8 cellular contexts compared by ENCODE assay signal in the genomic region with DNA sequence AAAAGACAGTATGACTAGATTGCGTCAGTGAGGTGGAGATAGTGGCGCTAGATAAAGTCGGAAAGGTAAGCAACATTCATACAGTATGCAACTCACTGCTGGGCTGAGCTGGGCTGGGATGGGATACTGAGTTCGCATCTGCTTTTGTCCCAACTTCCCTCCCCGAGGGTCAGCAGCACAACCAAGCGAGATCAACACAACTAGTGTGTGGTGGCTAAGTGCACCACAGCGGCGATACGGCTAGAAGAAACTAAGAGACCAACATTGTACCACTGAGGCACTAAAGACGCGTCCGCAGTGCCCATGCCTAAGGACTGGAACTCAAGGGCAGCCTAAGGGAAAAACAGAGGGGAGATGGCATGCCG. TPM values are rescaled to one million over a fixed set of nuclear protein-coding genes. Genes with fewer than 3 reads are reported as not detected.
A peak's percentile ranks its signal among the peaks of the same experiment; 100 is the strongest.
DNase-seq lines count a peak whose midpoint lies in the region; FAIRE-seq and TF ChIP-seq lines count a peak whose summit lies in the region.

No MANE protein-coding gene starts in this region.

- no peaks in the 10 kb centered on the region for H4K20me1 ChIP-seq in endothelial cell of umbilical vein (replicated peaks; ENCODE audit: control insufficient read depth, extremely low read depth, insufficient read depth, low read length)

- H3K4me1 Mint-ChIP-seq in CD8-positive, alpha-beta memory T cell, result peaks cover 41 to 57% (median 48%) of the 10 kb centered on the region in 3 donors

- no peaks in the 10 kb centered on the region for H3K27me3 Mint-ChIP-seq in CD8-positive, alpha-beta memory T cell

- no peak for FAIRE-seq in endothelial cell of umbilical vein (lab: Jason Lieb, UNC)

- no peak for TF ChIP-seq POLR2A in endothelial cell of umbilical vein (IDR thresholded peaks at IDR 0.05; ENCODE audit: low read depth, low read length)

- peak overlapping the region; percentile 52 to 96 (median 90) for H3K27ac Mint-ChIP-seq in CD8-positive, alpha-beta memory T cell

- H3K9me3 ChIP-seq in CD8-positive, alpha-beta memory T cell (ENCODE audit: low read length), result no peaks in the 10 kb centered on the region
- H3K9me3 ChIP-seq in NT2/D1 (ENCODE audit: insufficient read depth, low read length) (no peaks in the 10 kb centered on the region), endothelial cell of umbilical vein (replicated peaks; ENCODE audit: control insufficient read depth, insufficient read depth, low read length) (no peaks in the 10 kb centered on the region), neuron (ENCODE audit: low read length) (no peaks in the 10 kb centered on the region)

- no peak for TF ChIP-seq CTCF in endothelial cell of umbilical vein (IDR thresholded peaks at IDR 0.05; ENCODE audit: extremely low read depth in 1 of 2, insufficient read depth in 1 of 2, low read depth in 1 of 2, low read length in 2 of 2)

- H3K4me3 ChIP-seq in CD8-positive, alpha-beta memory T cell (ENCODE audit: low read length), result peak overlapping the region; percentile 78
- H3K4me3 ChIP-seq in NT2/D1 (ENCODE audit: insufficient read length, low read depth), result peak overlapping the region; percentile 91
- peak overlapping the region; percentile 41 to 96 (median 87) for H3K4me3 ChIP-seq in endothelial cell of umbilical vein (replicated peaks in 1 of 3; ENCODE audit: insufficient read depth in 1 of 3, low read depth in 1 of 3, low read length in 3 of 3)
- peak overlapping the region; percentile 82 for H3K4me3 ChIP-seq in neuron (ENCODE audit: low read length)

- dilution Hi-C loops in endothelial cell of umbilical vein (cut with MboI; ENCODE audit: extremely low pct_ligation_motif_present, low sequenced_read_pairs), result no loop called here

- intact Hi-C loops in endothelial cell of umbilical vein (cut with micrococcal nuclease), result no loop called here

- peaks cover 0 to 36% (median 7%) of the 10 kb centered on the region in 3 donors for H3K36me3 Mint-ChIP-seq in CD8-positive, alpha-beta memory T cell

- H3K36me3 ChIP-seq in CD8-positive, alpha-beta memory T cell (ENCODE audit: insufficient read depth, low read length), result peaks cover 17% of the 10 kb centered on the region
- H3K36me3 ChIP-seq in NT2/D1 (ENCODE audit: insufficient read depth, insufficient read length, low read length), result peaks cover 48% of the 10 kb centered on the region
- peaks cover 1 to 5% of the 10 kb centered on the region in 2 experiments for H3K36me3 ChIP-seq in endothelial cell of umbilical vein (ENCODE audit: control insufficient read depth in 2 of 2, extremely low read depth in 1 of 2, insufficient read depth in 2 of 2, low read length in 2 of 2)
- H3K36me3 ChIP-seq in neuron (ENCODE audit: insufficient read depth, low read length), result peaks cover 15% of the 10 kb centered on the region

- DNase-seq in CD8-positive, alpha-beta memory T cell, result no peak
- DNase-seq in NT2/D1 (ENCODE audit: low read depth, low spot score) (no peak), endothelial cell of umbilical vein (ENCODE audit: low read depth, low spot score) (no peak), cerebellum (ENCODE audit: low spot score) (no peak), DMS79 treated with DMSO at 0.1 percent for 48 hours (lab: John Stamatoyannopoulos, UW) (no peak), NCI-H1436 treated with DMSO at 0.1 percent for 48 hours (lab: John Stamatoyannopoulos, UW) (no peak)
- DNase-seq in stimulated activated CD4-positive, alpha-beta T cell treated with anti-CD3 and anti-CD28 coated beads, Interleukin-12 subunit alpha, Interleukin-12 subunit beta, amount 100 ng/mL, for 4 hours, result no peak

- peak overlapping the region; percentile 30 for H2AFZ ChIP-seq in endothelial cell of umbilical vein (ENCODE audit: low read depth, low read length)
- peak overlapping the region; percentile 69 for H2AFZ ChIP-seq in neuron (ENCODE audit: low read depth, low read length)

- peaks cover 44% of the 10 kb centered on the region for H3K79me2 ChIP-seq in endothelial cell of umbilical vein (ENCODE audit: control insufficient read depth, insufficient read depth, low read length)

- POLR2A ChIA-PET in CD8-positive, alpha-beta memory T cell (lab: Charles Lee), result interaction anchor here (0.6 to 1.3 kb wide), 4 partner anchors 10 to 126 kb away, joined by 3 to 6 read pairs (median 4); a partner anchor contains a TSS
- POLR2A ChIA-PET in endothelial cell of umbilical vein (lab: Charles Lee), result no interaction called here

- peaks cover 21% of the 10 kb centered on the region for H3K4me1 ChIP-seq in CD8-positive, alpha-beta memory T cell (ENCODE audit: insufficient read depth, low read length)
- H3K4me1 ChIP-seq in NT2/D1 (ENCODE audit: insufficient read depth, insufficient read length) (no peaks in the 10 kb centered on the region), endothelial cell of umbilical vein (ENCODE audit: control insufficient read depth, extremely low read depth, insufficient read depth, low read length) (peaks cover 12% of the 10 kb centered on the region), neuron (ENCODE audit: insufficient read depth, low read length) (peaks cover 16% of the 10 kb centered on the region)

- no peaks in the 10 kb centered on the region for H3K9me3 Mint-ChIP-seq in CD8-positive, alpha-beta memory T cell

- H3K4me3 Mint-ChIP-seq in CD8-positive, alpha-beta memory T cell, result peak overlapping the region; percentile 98 to 100 (median 99)

- H3K9ac ChIP-seq in NT2/D1 (ENCODE audit: insufficient read length, low read depth) (peak overlapping the region; percentile 73), endothelial cell of umbilical vein (replicated peaks; ENCODE audit: extremely low read depth, insufficient read depth, low read length) (peak overlapping the region; percentile 27)

- H3K27me3 ChIP-seq in CD8-positive, alpha-beta memory T cell (ENCODE audit: insufficient read depth, low read length, poor library complexity, severe bottlenecking), result no peaks in the 10 kb centered on the region
- H3K27me3 ChIP-seq in NT2/D1 (ENCODE audit: insufficient read depth, insufficient read length) (no peaks in the 10 kb centered on the region), endothelial cell of umbilical vein (ENCODE audit: control insufficient read depth in 2 of 2, insufficient read depth in 2 of 2, low read length in 2 of 2) (no peaks in the 10 kb centered on the region), neuron (ENCODE audit: insufficient read depth, low read length) (no peaks in the 10 kb centered on the region)

- H3K4me2 ChIP-seq in endothelial cell of umbilical vein (ENCODE audit: insufficient read depth, low read length), result peak overlapping the region; percentile 72

- no peaks in the 10 kb centered on the region for H3K9me1 ChIP-seq in endothelial cell of umbilical vein (replicated peaks; ENCODE audit: control insufficient read depth, extremely low read depth, insufficient read depth, low read length)

- H3K27ac ChIP-seq in CD8-positive, alpha-beta memory T cell (ENCODE audit: low read depth, low read length), result peak overlapping the region; percentile 67
- H3K27ac ChIP-seq in endothelial cell of umbilical vein (ENCODE audit: insufficient read depth, low read depth, low read length), result no peak overlapping the region

- CTCF ChIA-PET in CD8-positive, alpha-beta memory T cell (lab: Charles Lee), result interaction anchor here (1.1 to 2.6 kb wide), 3 partner anchors 38 to 126 kb away, joined by 3 to 13 read pairs (median 3); a partner anchor contains a TSS
- CTCF ChIA-PET in endothelial cell of umbilical vein (lab: Charles Lee), result no interaction called here

- BruUV-seq in endothelial cell of umbilical vein (replicated peaks; lab: Mats Ljungman, UMichigan), result TSS peak; percentile 52

RNA-seq across cellular contexts. Expression of a gene that starts 0.5 kb away (rescaled TPM):
- 10 to 100 TPM; 61.0 to 64.8 TPM for total RNA-seq in CD8-positive, alpha-beta memory T cell
- 83.0 TPM for polyA plus RNA-seq in CD8-positive, alpha-beta memory T cell
- total RNA-seq in endothelial cell of umbilical vein (43.6 and 50.7 TPM in 2 replicates), cerebellum (30.7 TPM)
- 47.6 and 52.9 TPM in 2 replicates for polyA plus RNA-seq in endothelial cell of umbilical vein
- polyA plus RNA-seq in endothelial cell of umbilical vein (2011; cell fraction: cytosol; rRNA removed), result 65.1 and 71.5 TPM in 2 replicates
- polyA plus RNA-seq in endothelial cell of umbilical vein (2011; cell fraction: nucleus; rRNA removed), result 32.8 and 36.5 TPM in 2 replicates
- 53.4 and 74.3 TPM in 2 replicates for polyA plus RNA-seq in endothelial cell of umbilical vein (2012)
- polyA minus RNA-seq in endothelial cell of umbilical vein, result 22.0 and 29.5 TPM in 2 replicates
- polyA minus RNA-seq in endothelial cell of umbilical vein (2011; cell fraction: cytosol; rRNA and poly(A)+ RNA removed), result 34.4 TPM
- 11.1 and 17.5 TPM in 2 replicates for polyA minus RNA-seq in endothelial cell of umbilical vein (2011; cell fraction: nucleus; rRNA and poly(A)+ RNA removed)

RNA-seq across cellular contexts. Expression of a gene that starts 0.6 kb away (rescaled TPM):
- 10 to 100 TPM; 56.2 to 57.6 TPM for total RNA-seq in CD8-positive, alpha-beta memory T cell
- 26.4 TPM for polyA plus RNA-seq in CD8-positive, alpha-beta memory T cell
- total RNA-seq in endothelial cell of umbilical vein, result 52.0 and 53.2 TPM in 2 replicates
- 125 and 141 TPM in 2 replicates for polyA plus RNA-seq in endothelial cell of umbilical vein
- polyA plus RNA-seq in endothelial cell of umbilical vein (2011; cell fraction: cytosol; rRNA removed), result 68.6 and 70.6 TPM in 2 replicates
- polyA plus RNA-seq in endothelial cell of umbilical vein (2011; cell fraction: nucleus; rRNA removed), result 68.5 and 71.9 TPM in 2 replicates
- polyA plus RNA-seq in endothelial cell of umbilical vein (2012), result 45.3 and 45.4 TPM in 2 replicates
- polyA minus RNA-seq in endothelial cell of umbilical vein, result 120 and 142 TPM in 2 replicates
- polyA minus RNA-seq in endothelial cell of umbilical vein (2011; cell fraction: cytosol; rRNA and poly(A)+ RNA removed), result 52.4 TPM
- 34.2 and 41.0 TPM in 2 replicates for polyA minus RNA-seq in endothelial cell of umbilical vein (2011; cell fraction: nucleus; rRNA and poly(A)+ RNA removed)
- total RNA-seq in cerebellum, result 28.4 TPM

RNA-seq across cellular contexts. Expression of a gene that starts 19.3 kb away (rescaled TPM):
- total RNA-seq in CD8-positive, alpha-beta memory T cell, result 1,000 to 10,000 TPM; 1,086 to 1,097 TPM
- 309 TPM for polyA plus RNA-seq in CD8-positive, alpha-beta memory T cell
- total RNA-seq in endothelial cell of umbilical vein (357 and 375 TPM in 2 replicates), cerebellum (96.3 TPM)
- polyA plus RNA-seq in endothelial cell of umbilical vein, result 372 and 375 TPM in 2 replicates
- 404 and 435 TPM in 2 replicates for polyA plus RNA-seq in endothelial cell of umbilical vein (2011; cell fraction: cytosol; rRNA removed)
- 176 and 177 TPM in 2 replicates for polyA plus RNA-seq in endothelial cell of umbilical vein (2011; cell fraction: nucleus; rRNA removed)
- polyA plus RNA-seq in endothelial cell of umbilical vein (2012), result 424 and 476 TPM in 2 replicates
- 299 and 337 TPM in 2 replicates for polyA minus RNA-seq in endothelial cell of umbilical vein
- 244 TPM for polyA minus RNA-seq in endothelial cell of umbilical vein (2011; cell fraction: cytosol; rRNA and poly(A)+ RNA removed)
- polyA minus RNA-seq in endothelial cell of umbilical vein (2011; cell fraction: nucleus; rRNA and poly(A)+ RNA removed), result 55.8 and 60.8 TPM in 2 replicates

RNA-seq across cellular contexts. Expression of a gene that starts 44.2 kb away (rescaled TPM):
- 100 to 1,000 TPM; 102 to 111 TPM for total RNA-seq in CD8-positive, alpha-beta memory T cell
- 11.6 TPM for polyA plus RNA-seq in CD8-positive, alpha-beta memory T cell
- total RNA-seq in endothelial cell of umbilical vein (35.8 and 40.9 TPM in 2 replicates), cerebellum (14.1 TPM)
- polyA plus RNA-seq in endothelial cell of umbilical vein, result 11.9 and 13.6 TPM in 2 replicates
- 10.3 and 10.9 TPM in 2 replicates for polyA plus RNA-seq in endothelial cell of umbilical vein (2011; cell fraction: cytosol; rRNA removed)
- 45.6 and 45.9 TPM in 2 replicates for polyA plus RNA-seq in endothelial cell of umbilical vein (2011; cell fraction: nucleus; rRNA removed)
- polyA plus RNA-seq in endothelial cell of umbilical vein (2012), result 22.5 and 22.6 TPM in 2 replicates
- 25.5 and 35.2 TPM in 2 replicates for polyA minus RNA-seq in endothelial cell of umbilical vein
- 25.8 TPM for polyA minus RNA-seq in endothelial cell of umbilical vein (2011; cell fraction: cytosol; rRNA and poly(A)+ RNA removed)
- 28.9 and 36.4 TPM in 2 replicates for polyA minus RNA-seq in endothelial cell of umbilical vein (2011; cell fraction: nucleus; rRNA and poly(A)+ RNA removed)

RNA-seq across cellular contexts. Expression of a gene that starts 52.9 kb away (rescaled TPM):
- total RNA-seq in CD8-positive, alpha-beta memory T cell, result 10 to 100 TPM; 85.7 to 89.3 TPM
- 27.5 TPM for polyA plus RNA-seq in CD8-positive, alpha-beta memory T cell
- 80.9 and 95.2 TPM in 2 replicates for total RNA-seq in endothelial cell of umbilical vein
- polyA plus RNA-seq in endothelial cell of umbilical vein, result 123 and 135 TPM in 2 replicates
- polyA plus RNA-seq in endothelial cell of umbilical vein (2011; cell fraction: cytosol; rRNA removed), result 77.1 and 82.2 TPM in 2 replicates
- polyA plus RNA-seq in endothelial cell of umbilical vein (2011; cell fraction: nucleus; rRNA removed), result 284 and 338 TPM in 2 replicates
- 68.3 and 74.8 TPM in 2 replicates for polyA plus RNA-seq in endothelial cell of umbilical vein (2012)
- polyA minus RNA-seq in endothelial cell of umbilical vein, result 155 and 161 TPM in 2 replicates
- polyA minus RNA-seq in endothelial cell of umbilical vein (2011; cell fraction: cytosol; rRNA and poly(A)+ RNA removed), result 55.2 TPM
- polyA minus RNA-seq in endothelial cell of umbilical vein (2011; cell fraction: nucleus; rRNA and poly(A)+ RNA removed), result 90.5 and 121 TPM in 2 replicates
- 53.3 TPM for total RNA-seq in cerebellum
